8 cellular contexts compared by ENCODE assay signal in the genomic region with DNA sequence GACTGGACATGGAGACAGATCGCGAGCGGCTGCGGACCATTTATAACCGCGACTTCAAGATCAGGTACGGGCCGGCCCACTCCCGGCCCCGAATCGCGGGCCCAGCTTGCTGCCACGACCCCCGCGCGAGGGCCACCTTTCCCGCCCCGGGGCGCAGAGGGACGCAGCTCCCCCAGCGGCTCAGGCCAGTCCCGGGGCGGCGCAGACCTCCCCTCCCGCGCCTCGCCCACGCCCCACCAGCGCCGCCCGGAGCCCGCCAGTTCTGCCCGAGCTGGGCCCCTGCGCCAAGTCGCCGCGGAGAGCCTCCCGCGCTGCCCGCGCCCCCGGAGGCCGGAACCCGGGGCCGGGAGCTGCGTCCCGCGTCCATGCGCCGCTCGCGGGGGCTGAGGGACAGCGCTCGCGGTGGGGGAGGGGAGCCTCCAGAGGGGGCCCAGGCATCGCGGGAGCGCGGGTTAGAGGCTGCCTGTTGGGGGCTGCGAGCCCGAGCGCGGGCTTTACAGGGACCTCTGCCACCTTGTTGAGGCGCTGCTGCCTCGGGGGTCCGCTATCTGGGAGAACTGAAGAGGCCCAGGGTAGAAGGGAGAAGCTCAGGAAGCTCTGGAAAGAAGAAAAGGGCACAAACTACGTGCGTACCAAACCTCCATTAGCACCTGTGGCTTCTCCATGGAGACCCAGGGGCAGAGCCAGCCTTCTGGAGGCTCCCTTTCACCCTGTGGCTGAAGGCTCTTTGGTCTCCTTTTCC. TPM values are rescaled to one million over a fixed set of nuclear protein-coding genes. Genes with fewer than 3 reads are reported as not detected.
A peak's percentile ranks its signal among the peaks of the same experiment; 100 is the strongest.
DNase-seq lines count a peak whose midpoint lies in the region; TF ChIP-seq lines count a peak whose summit lies in the region.

No MANE protein-coding gene starts in this region.

- no peak for DNase-seq in HFF-Myc (ENCODE audit: extremely low read depth, low read depth)
- DNase-seq in NCI-H1105 treated with DMSO at 0.1 percent for 48 hours (lab: John Stamatoyannopoulos, UW), result peak; percentile 50
- peak; percentile 43 to 56 for DNase-seq in activated CD4-positive, alpha-beta T cell treated with anti-CD3 and anti-CD28 coated beads, Interleukin-2, amount 50 U/mL, for 48 hours
- DNase-seq in effector memory CD4-positive, alpha-beta T cell, result peak in 2 of 3 donors; percentile 5 to 24
- DNase-seq in stimulated activated naive CD4-positive, alpha-beta T cell treated with Interleukin-2 at 50 U/mL for 16 hours (lab: John Stamatoyannopoulos, UW), result peak; percentile 34
- DNase-seq in foreskin melanocyte, result no peak

- H3K4me1 ChIP-seq in effector memory CD4-positive, alpha-beta T cell (ENCODE audit: control insufficient read depth, insufficient read depth, low read length, poor library complexity, severe bottlenecking), result peaks cover 19% of the 10 kb centered on the region
- H3K4me1 ChIP-seq in mononuclear cell (ENCODE audit: insufficient read depth, low read length), result peaks cover 30% of the 10 kb centered on the region

- peak overlapping the region; percentile 71 for H3K4me3 ChIP-seq in HFF-Myc (replicated peaks; ENCODE audit: low read depth, low read length)
- peak overlapping the region; percentile 95 for H3K4me3 ChIP-seq in effector memory CD4-positive, alpha-beta T cell (ENCODE audit: insufficient read depth, low read depth, low read length, poor library complexity, severe bottlenecking)
- H3K4me3 ChIP-seq in mononuclear cell (ENCODE audit: low read length), result peak overlapping the region; percentile 83

- H3K36me3 ChIP-seq in effector memory CD4-positive, alpha-beta T cell (ENCODE audit: control insufficient read depth, insufficient read depth, low read length), result no peaks in the 10 kb centered on the region

- no peaks in the 10 kb centered on the region for H3K9me3 ChIP-seq in effector memory CD4-positive, alpha-beta T cell (ENCODE audit: control insufficient read depth, low read length)
- H3K9me3 ChIP-seq in mononuclear cell (ENCODE audit: low read depth, low read length), result no peaks in the 10 kb centered on the region

- H3K27me3 ChIP-seq in effector memory CD4-positive, alpha-beta T cell (replicated peaks; ENCODE audit: control insufficient read depth, insufficient read depth, low read length, poor library complexity, severe bottlenecking), result no peaks in the 10 kb centered on the region
- no peaks in the 10 kb centered on the region for H3K27me3 ChIP-seq in mononuclear cell (ENCODE audit: insufficient read depth, low read length)

- H3K27ac ChIP-seq in effector memory CD4-positive, alpha-beta T cell (ENCODE audit: insufficient read depth, low read length, poor library complexity, severe bottlenecking), result peak overlapping the region; percentile 79

- TF ChIP-seq CTCF in GM12874 (IDR thresholded peaks at IDR 0.05; ENCODE audit: insufficient read depth, low read depth, low read length), result 0 out of 2 replicates have a peak, but pooled peaks have one; percentile 2
- no peak for TF ChIP-seq CTCF in HFF-Myc (IDR thresholded peaks at IDR 0.05; ENCODE audit: low read depth, low read length, missing control alignments)

RNA-seq across cellular contexts. Expression of a gene that starts 0.7 kb away (rescaled TPM):
- 27.2 TPM for total RNA-seq in mononuclear cell

RNA-seq across cellular contexts. Expression of a gene that starts 31.8 kb away (rescaled TPM):
- 60.4 TPM for total RNA-seq in mononuclear cell

RNA-seq across cellular contexts. Expression of a gene that starts 40.0 kb away (rescaled TPM):
- 0.63 TPM for total RNA-seq in mononuclear cell

RNA-seq across cellular contexts. Expression of a gene that starts 55.5 kb away (rescaled TPM):
- total RNA-seq in mononuclear cell, result 248 TPM

RNA-seq across cellular contexts. Expression of a gene that starts 56.2 kb away (rescaled TPM):
- total RNA-seq in mononuclear cell, result 30.5 TPM

Comparison
In these comparisons a context has a peak if more than half of its experiments do, and no peak if none do; other contexts are left out.
1. DNase-seq: peak in NCI-H1105 treated with DMSO at 0.1 percent for 48 hours (single experiment), activated CD4-positive, alpha-beta T cell treated with anti-CD3 and anti-CD28 coated beads, Interleukin-2, amount 50 U/mL, for 48 hours (2 of 2), effector memory CD4-positive, alpha-beta T cell (2 of 3) and stimulated activated naive CD4-positive, alpha-beta T cell treated with Interleukin-2 at 50 U/mL for 16 hours (single experiment); none in HFF-Myc (single experiment) and foreskin melanocyte (single experiment).
2. Peak in every context shown above with its lines, with median percentiles within 50 percentile points of each other: H3K4me3 ChIP-seq.